8 cellular contexts compared by ENCODE assay signal in genomic region chr5:174311531-174312269, GRCh38.
DNase-seq lines count a peak whose midpoint lies in the region; ATAC-seq and TF ChIP-seq lines count a peak whose summit lies in the region.

No MANE protein-coding gene starts in this region.

- H3K18ac ChIP-seq in mesenchymal stem cell (ENCODE audit: low read depth in 1 of 2, low read length in 2 of 2), result peak overlapping the region; percentile 69 to 77

- in situ Hi-C loops in G401 (cut with HindIII; ENCODE audit: low sequenced_read_pairs), result no loop called here

- no peaks in the 10 kb centered on the region for H3K79me1 ChIP-seq in mesenchymal stem cell (replicated peaks; ENCODE audit: low read length, poor library complexity, severe bottlenecking)

- no peak overlapping the region for H3K27ac Mint-ChIP-seq in HFFc6

- ATAC-seq in GM18909 (IDR thresholded peaks at IDR 0.05; ENCODE audit: poor library complexity, unreplicated experiment), result no peak

- peak overlapping the region; percentile 74 for H3K4me2 ChIP-seq in mesenchymal stem cell (ENCODE audit: low read length, poor library complexity, severe bottlenecking)

- no peaks in the 10 kb centered on the region for H3K9me3 ChIP-seq in mesenchymal stem cell (ENCODE audit: control insufficient read depth, low read length)

- H2AK5ac ChIP-seq in mesenchymal stem cell (ENCODE audit: low read length, severe bottlenecking), result no peak overlapping the region

- peak overlapping the region; percentile 86 for H4K8ac ChIP-seq in mesenchymal stem cell (ENCODE audit: low read length)

- H2BK120ac ChIP-seq in mesenchymal stem cell (ENCODE audit: low read depth, low read length), result peak overlapping the region; percentile 36

- peak overlapping the region; percentile 47 to 60 for H3K4me3 ChIP-seq in mesenchymal stem cell (ENCODE audit: insufficient read depth in 1 of 2, low read depth in 1 of 2, low read length in 2 of 2)

- H3K9me3 Mint-ChIP-seq in HFFc6, result peaks cover 5% of the 10 kb centered on the region

- peak overlapping the region in 1 of 2 experiments; percentile 11 for H3K14ac ChIP-seq in mesenchymal stem cell (ENCODE audit: low read length in 2 of 2)

- H3K36me3 ChIP-seq in mesenchymal stem cell (ENCODE audit: control insufficient read depth in 1 of 2, insufficient read depth in 2 of 2, low read depth in 1 of 2, low read length in 2 of 2), result no peaks in the 10 kb centered on the region

- peak overlapping the region in 1 of 2 experiments; percentile 93 for H3K23ac ChIP-seq in mesenchymal stem cell (ENCODE audit: low read length in 2 of 2)

- H2BK12ac ChIP-seq in mesenchymal stem cell (ENCODE audit: low read length in 2 of 2), result peak overlapping the region in 1 of 2 experiments; percentile 56

- 10% methylated on average over 47 of the region's 58 CpGs for WGBS in mesenchymal stem cell

- DNase-seq in G401 (ENCODE audit: low spot score) (peak; percentile 76), HFFc6 (no peak), NCI-H510A (lab: John Stamatoyannopoulos, UW) (peak; percentile 56), mesenchymal stem cell (peak; percentile 58)
- peak; percentile 66 to 75 for DNase-seq in activated CD4-positive, alpha-beta T cell treated with anti-CD3 and anti-CD28 coated beads, Interleukin-2, amount 50 U/mL, for 48 hours
- peak; percentile 37 for DNase-seq in effector CD4-positive, alpha-beta T cell
- peak; percentile 11 for DNase-seq in stimulated activated CD8-positive, alpha-beta memory T cell treated with anti-CD3 and anti-CD28 coated beads, Interleukin-12 subunit alpha, Interleukin-12 subunit beta, amount 100 ng/mL, for 4 hours (ENCODE audit: low read depth)

- H4K91ac ChIP-seq in mesenchymal stem cell (ENCODE audit: low read length), result peak overlapping the region; percentile 31

- H3K4ac ChIP-seq in mesenchymal stem cell (ENCODE audit: low read depth in 1 of 2, low read length in 2 of 2), result peak overlapping the region; percentile 60 to 61

- peaks cover 2% of the 10 kb centered on the region; the same call in 1 of the 2 replicates for H3K4me1 Mint-ChIP-seq in HFFc6 (ENCODE audit: low read depth)

- H2BK15ac ChIP-seq in mesenchymal stem cell (ENCODE audit: low read depth, poor library complexity, severe bottlenecking), result peak overlapping the region; percentile 31

- no peak overlapping the region for H2BK5ac ChIP-seq in mesenchymal stem cell (ENCODE audit: low read depth, low read length, poor library complexity, severe bottlenecking)

- H3K4me1 ChIP-seq in mesenchymal stem cell (ENCODE audit: control insufficient read depth, insufficient read depth, low read depth, low read length), result peaks cover 10% of the 10 kb centered on the region

- H3K27ac ChIP-seq in mesenchymal stem cell (ENCODE audit: low read length, poor library complexity, severe bottlenecking), result no peak overlapping the region

- H3K27me3 Mint-ChIP-seq in HFFc6 (ENCODE audit: insufficient read depth), result peaks cover 7% of the 10 kb centered on the region

- H3K27me3 ChIP-seq in mesenchymal stem cell (ENCODE audit: control insufficient read depth in 1 of 2, insufficient read depth in 1 of 2, low read length in 2 of 2), result peaks cover 27 to 59% of the 10 kb centered on the region in 2 experiments

- H2AFZ ChIP-seq in mesenchymal stem cell (ENCODE audit: low read depth, low read length), result peak overlapping the region; percentile 77

- peak overlapping the region; percentile 51 for H3K9ac ChIP-seq in mesenchymal stem cell (ENCODE audit: low read length)

- H3K4me3 Mint-ChIP-seq in HFFc6, result no peak overlapping the region

- TF ChIP-seq CTCF in HFFc6 (IDR thresholded peaks at IDR 0.05), result peak; percentile 85

- no peaks in the 10 kb centered on the region for H3K36me3 Mint-ChIP-seq in HFFc6 (ENCODE audit: low read depth)
